ENCODE assay signal across 8 cellular contexts in the genomic region with DNA sequence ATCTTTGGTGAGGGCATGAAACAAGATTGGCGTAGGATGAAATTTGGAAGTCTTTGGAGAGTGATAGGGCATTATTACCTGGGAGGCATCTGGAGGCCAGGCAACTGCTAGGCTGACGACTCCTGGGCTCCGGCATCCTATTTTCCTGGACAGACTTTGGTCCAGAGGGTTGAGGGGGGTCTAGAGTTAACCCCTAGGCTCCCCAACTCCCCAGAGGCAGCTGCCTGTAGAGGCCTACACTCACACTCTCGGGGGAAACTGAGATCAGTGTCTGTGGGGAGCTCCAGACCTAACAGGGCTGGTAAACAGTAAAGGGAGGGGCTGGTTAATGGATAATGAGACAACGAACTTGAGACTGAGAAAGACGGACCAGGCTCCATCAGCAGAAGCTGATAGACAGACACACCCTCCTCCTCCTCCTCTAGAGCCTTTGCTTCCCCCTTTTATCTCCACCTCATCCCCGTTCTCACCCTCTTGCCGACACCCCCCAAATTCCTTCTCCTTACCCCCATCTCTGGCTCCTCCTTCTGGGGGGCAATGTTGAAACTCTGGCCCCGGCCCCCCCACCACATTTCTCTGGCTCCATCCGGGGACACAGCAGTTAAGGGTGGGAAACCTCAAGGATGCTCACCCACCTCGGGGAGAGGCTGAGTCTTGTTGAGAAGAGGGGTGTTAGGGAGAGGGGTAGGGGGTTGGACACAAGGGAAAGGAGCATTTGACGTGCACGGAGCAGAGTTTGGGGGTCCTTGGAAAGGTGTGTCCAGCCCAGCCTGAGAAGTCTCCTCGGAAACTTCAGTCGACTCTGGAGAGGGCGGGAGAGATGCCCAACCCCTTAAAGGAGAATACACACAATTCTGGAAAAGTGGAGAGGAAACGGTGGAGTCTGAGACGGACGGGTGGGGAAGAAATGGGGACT. TPM values are rescaled to one million over a fixed set of nuclear protein-coding genes. Genes with fewer than 3 reads are reported as not detected.
DNase-seq lines count a peak whose midpoint lies in the region; ATAC-seq and TF ChIP-seq lines count a peak whose summit lies in the region.

Gene MTMR11 (minus strand): TSS at position 804 of the 916 bp plus-strand sequence. CDS start 232 bp downstream, at position 572.

- H3K9me3 ChIP-seq in A673 (ENCODE audit: low read depth, low read length, poor library complexity, severe bottlenecking): no peaks in the 10 kb centered on the region
- no peaks in the 10 kb centered on the region for H3K9me3 ChIP-seq in iPS-20b (ENCODE audit: insufficient read depth, low read depth, low read length)

- H3K4me1 Mint-ChIP-seq in stimulated activated naive B cell treated with anti-CD40 and anti-IgM and Interleukin-4, amounts not matched to agents 10 μg/mL and 1 μg/mL and 100 μg/mL, for 72 hours: peaks cover 13 to 15% of the 10 kb centered on the region in 2 donors

- CTCF ChIA-PET in A673 (lab: Charles Lee): interaction anchor here (0.6 kb wide), 1 partner anchor 251 kb away, joined by 4 read pairs; no protein-coding TSS in a partner anchor

- BruUV-seq in A673 (replicated peaks; lab: Mats Ljungman, UMichigan): no TSS peak

- H3K27ac Mint-ChIP-seq in stimulated activated naive B cell treated with anti-CD40 and anti-IgM and Interleukin-4, amounts not matched to agents 10 μg/mL and 1 μg/mL and 100 μg/mL, for 72 hours: peak within 1 kb of the TSS; percentile 59

- POLR2A ChIA-PET in A673 (lab: Charles Lee; ENCODE audit: low non-redundant PET): no interaction called here

- no peak for TF ChIP-seq CTCF in A673 (conservative IDR thresholded peaks at IDR 0.05; ENCODE audit: low read depth, low read length)
- TF ChIP-seq CTCF in astrocyte of the cerebellum (IDR thresholded peaks at IDR 0.05; ENCODE audit: low read depth, low read length, missing control alignments): no peak

- H3K36me3 Mint-ChIP-seq in stimulated activated naive B cell treated with anti-CD40 and anti-IgM and Interleukin-4, amounts not matched to agents 10 μg/mL and 1 μg/mL and 100 μg/mL, for 72 hours: no peaks in the 10 kb centered on the region

- no peaks in the 10 kb centered on the region for H3K9me3 Mint-ChIP-seq in stimulated activated naive B cell treated with anti-CD40 and anti-IgM and Interleukin-4, amounts not matched to agents 10 μg/mL and 1 μg/mL and 100 μg/mL, for 72 hours

- ATAC-seq in stimulated activated naive B cell treated with anti-CD40 and anti-IgM and Interleukin-4, amounts not matched to agents 10 μg/mL and 1 μg/mL and 100 μg/mL, for 72 hours (replicated peaks): no peak
- ATAC-seq in HG02623 (IDR thresholded peaks at IDR 0.05; ENCODE audit: unreplicated experiment): no peak
- no peak for ATAC-seq in GM19455 (IDR thresholded peaks at IDR 0.05; ENCODE audit: unreplicated experiment)

- peaks cover 48% of the 10 kb centered on the region in 2 donors for H3K27me3 Mint-ChIP-seq in stimulated activated naive B cell treated with anti-CD40 and anti-IgM and Interleukin-4, amounts not matched to agents 10 μg/mL and 1 μg/mL and 100 μg/mL, for 72 hours

- H3K27me3 ChIP-seq in A673 (replicated peaks; ENCODE audit: insufficient read depth, low read depth, low read length, poor library complexity) (no peaks in the 10 kb centered on the region), iPS-20b (ENCODE audit: insufficient read depth, low read length) (no peaks in the 10 kb centered on the region)

- H3K27ac ChIP-seq in A673 (ENCODE audit: low read depth, low read length, poor library complexity, severe bottlenecking) (peak within 1 kb of the TSS; percentile 39), iPS-20b (ENCODE audit: low read length) (no peak within 1 kb of the TSS)

- H3K4me1 ChIP-seq in A673 (ENCODE audit: insufficient read depth, low read length, poor library complexity, severe bottlenecking): peaks cover 25% of the 10 kb centered on the region
- H3K4me1 ChIP-seq in iPS-20b (ENCODE audit: insufficient read depth, low read length): peaks cover 26% of the 10 kb centered on the region

- H3K4me3 Mint-ChIP-seq in stimulated activated naive B cell treated with anti-CD40 and anti-IgM and Interleukin-4, amounts not matched to agents 10 μg/mL and 1 μg/mL and 100 μg/mL, for 72 hours: no peak within 1 kb of the TSS

- DNase-seq in A673 (ENCODE audit: low spot score): peak; percentile 51
- peak; percentile 43 for DNase-seq in HPDE6-E6E7 (ENCODE audit: extremely low spot score)
- no peak for DNase-seq in astrocyte of the cerebellum (ENCODE audit: low read depth)
- DNase-seq in stimulated activated naive B cell treated with anti-CD40 and anti-IgM and Interleukin-4, amounts not matched to agents 10 μg/mL and 1 μg/mL and 100 μg/mL, for 72 hours: no peak
- DNase-seq in T1000 (lab: John Stamatoyannopoulos, UW): no peak

- intact Hi-C loops in A673 (cut with micrococcal nuclease; ENCODE audit: unreplicated experiment): no loop called here

- H3K36me3 ChIP-seq in A673 (ENCODE audit: insufficient read depth, low read length, poor library complexity, severe bottlenecking) (no peaks in the 10 kb centered on the region), iPS-20b (ENCODE audit: insufficient read depth, low read depth, low read length) (no peaks in the 10 kb centered on the region)

- H3K4me3 ChIP-seq in A673 (ENCODE audit: low read depth, low read length, poor library complexity, severe bottlenecking): peak within 1 kb of the TSS; percentile 50
- peak within 1 kb of the TSS; percentile 73 for H3K4me3 ChIP-seq in astrocyte of the cerebellum (ENCODE audit: low read depth, low read length)
- H3K4me3 ChIP-seq in iPS-20b (ENCODE audit: low read length): peak within 1 kb of the TSS; percentile 78

- H3K9ac ChIP-seq in iPS-20b (ENCODE audit: low read depth, low read length): peak within 1 kb of the TSS; percentile 63; the same call in 1 of the 2 replicates

- in situ Hi-C loops in astrocyte of the cerebellum (cut with HindIII; ENCODE audit: low sequenced_read_pairs): no loop called here

RNA-seq across cellular contexts. Expression of gene MTMR11, which starts in this region (rescaled TPM):
- 5.6 and 6.5 TPM in 2 replicates for total RNA-seq in A673 (2021)

Comparison
In these comparisons a context has a peak if more than half of its experiments do, and no peak if none do; other contexts are left out.
1. DNase-seq: peak in A673 (single experiment) and HPDE6-E6E7 (single experiment); none in astrocyte of the cerebellum (single experiment), stimulated activated naive B cell treated with anti-CD40 and anti-IgM and Interleukin-4, amounts not matched to agents 10 μg/mL and 1 μg/mL and 100 μg/mL, for 72 hours (single experiment) and T1000 (single experiment).
2. Peak in every context shown above with its lines, with median percentiles within 50 percentile points of each other: H3K4me3 ChIP-seq.